In genomic region chr2:157231476-157231875, GRCh38 we compare ENCODE assay signal across 27 cellular contexts. TPM values are rescaled to one million over a fixed set of nuclear protein-coding genes. Genes with fewer than 3 reads are reported as not detected.
"Had no signal": no experiment of that assay in that cellular context is flagged by ENCODE, and none has a peak within 500 bp of the region (broad histone marks: within the 10 kb centered on the region; RNA-seq: fewer than 3 reads in every experiment).

No MANE protein-coding gene starts in this region.

- H3K4me1 Mint-ChIP-seq: activated B cell treated with CpG ODN at 0.5 μM for 24 hours; activated CD4-positive, alpha-beta T cell treated with anti-CD3 and anti-CD28 coated beads, Interleukin-2, amount 10 ng/mL, durations not matched to agents 24 days and 14 days; activated CD8-positive, alpha-beta memory T cell treated with anti-CD3 and anti-CD28 coated beads, Interleukin-2, amount 10 ng/mL, durations not matched to agents 7 days and 5 days; activated naive CD4-positive, alpha-beta T cell treated with anti-CD3 and anti-CD28 coated beads, Interleukin-2, amount 50 U/mL, for 24 hours; brain; central memory CD8-positive, alpha-beta T cell had no signal

- H3K4me3 Mint-ChIP-seq: activated B cell treated with CpG ODN at 0.5 μM for 24 hours; activated CD4-positive, alpha-beta T cell treated with anti-CD3 and anti-CD28 coated beads, Interleukin-2, amount 10 ng/mL, durations not matched to agents 24 days and 14 days; activated CD8-positive, alpha-beta memory T cell treated with anti-CD3 and anti-CD28 coated beads, Interleukin-2, amount 10 ng/mL, durations not matched to agents 7 days and 5 days; activated naive CD4-positive, alpha-beta T cell treated with anti-CD3 and anti-CD28 coated beads, Interleukin-2, amount 50 U/mL, for 24 hours; activated T-cell treated with anti-CD3 and anti-CD28 coated beads, Interleukin-2, amount 50 U/mL, for 24 hours; activated T-helper 1 cell treated with anti-CD3 and anti-CD28 coated beads, Interleukin-12 subunit alpha, Interleukin-12 subunit beta, Interleukin-2, Interleukin-4 antibody, amounts not matched to agents 30 ng/mL and 10 ng/mL and 1 ng/mL, durations not matched to agents 14 hours and 24 hours and 36 hours; brain; central memory CD8-positive, alpha-beta T cell; T-helper 1 cell treated with Interleukin-12 subunit alpha and Interleukin-12 subunit beta and Interleukin-4 antibody, amounts not matched to agents 30 μg/mL and 1 μg/mL, for 36 hours had no signal

- H3K27ac Mint-ChIP-seq: activated B cell treated with CpG ODN at 0.5 μM for 24 hours; activated CD8-positive, alpha-beta memory T cell treated with anti-CD3 and anti-CD28 coated beads, Interleukin-2, amount 10 ng/mL, durations not matched to agents 7 days and 5 days; activated naive CD4-positive, alpha-beta T cell treated with anti-CD3 and anti-CD28 coated beads, Interleukin-2, amount 50 U/mL, for 24 hours; activated T-cell treated with anti-CD3 and anti-CD28 coated beads, Interleukin-2, amount 50 U/mL, for 24 hours; activated T-helper 1 cell treated with anti-CD3 and anti-CD28 coated beads, Interleukin-12 subunit alpha, Interleukin-12 subunit beta, Interleukin-2, Interleukin-4 antibody, amounts not matched to agents 30 ng/mL and 10 ng/mL and 1 ng/mL, durations not matched to agents 14 hours and 24 hours and 36 hours; brain; T-helper 1 cell treated with Interleukin-12 subunit alpha and Interleukin-12 subunit beta and Interleukin-4 antibody, amounts not matched to agents 30 μg/mL and 1 μg/mL, for 36 hours had no signal

- DNase-seq: activated B cell treated with CpG ODN at 0.5 μM for 24 hours; activated CD4-positive, alpha-beta T cell treated with anti-CD3 and anti-CD28 coated beads for 1 hour; activated CD4-positive, alpha-beta T cell treated with anti-CD3 and anti-CD28 coated beads, Interleukin-2, amount 10 ng/mL, durations not matched to agents 24 days and 14 days; activated CD4-positive, alpha-beta T cell treated with anti-CD3 and anti-CD28 coated beads, Interleukin-2, amount 50 U/mL, for 48 hours; activated CD8-positive, alpha-beta memory T cell treated with anti-CD3 and anti-CD28 coated beads, Interleukin-2, amount 10 ng/mL, durations not matched to agents 7 days and 5 days; activated effector memory CD4-positive, alpha-beta T cell treated with Interleukin-2 at 50 U/mL for 16 hours; activated naive CD4-positive, alpha-beta T cell; activated T-cell treated with anti-CD3 and anti-CD28 coated beads, Interleukin-2, amount 50 U/mL, for 24 hours; amygdala; KG1; NCI-H1048; NCI-H146; NCI-H187 treated with DMSO at 0.1 percent for 48 hours; NCI-H2081 treated with DMSO at 0.1 percent for 48 hours; NCI-H226; NCI-H526; NK-92 treated with Interleukin-12 subunit alpha and Interleukin-12 subunit beta, amount 100 ng/mL, for 24 hours; OCI-M1; Right ventricle myocardium superior had no signal

- H3K27me3 Mint-ChIP-seq: brain had no signal

- ATAC-seq: activated CD8-positive, alpha-beta memory T cell treated with anti-CD3 and anti-CD28 coated beads, Interleukin-2, amount 10 ng/mL, durations not matched to agents 7 days and 5 days; Panc1; SK-N-SH treated with all-trans-retinoic acid at 6 μM for 48 hours had no signal

- H3K4me3 ChIP-seq: SJSA1 had no signal

- H3K9me3 Mint-ChIP-seq: activated CD4-positive, alpha-beta T cell treated with anti-CD3 and anti-CD28 coated beads, Interleukin-2, amount 10 ng/mL, durations not matched to agents 24 days and 14 days; activated T-cell treated with anti-CD3 and anti-CD28 coated beads, Interleukin-2, amount 50 U/mL, for 24 hours; activated T-helper 1 cell treated with anti-CD3 and anti-CD28 coated beads, Interleukin-12 subunit alpha, Interleukin-12 subunit beta, Interleukin-2, Interleukin-4 antibody, amounts not matched to agents 30 ng/mL and 10 ng/mL and 1 ng/mL, durations not matched to agents 14 hours and 24 hours and 36 hours; central memory CD8-positive, alpha-beta T cell; T-helper 1 cell treated with Interleukin-12 subunit alpha and Interleukin-12 subunit beta and Interleukin-4 antibody, amounts not matched to agents 30 μg/mL and 1 μg/mL, for 36 hours had no signal

RNA-seq across cellular contexts. Expression of gene GALNT5, which starts 26.0 kb away (rescaled TPM):
- total RNA-seq: activated B cell treated with CpG ODN at 0.5 μM for 24 hours; activated CD4-positive, alpha-beta T cell treated with anti-CD3 and anti-CD28 coated beads, Interleukin-2, amount 10 ng/mL, durations not matched to agents 24 days and 14 days; activated CD8-positive, alpha-beta memory T cell treated with anti-CD3 and anti-CD28 coated beads, Interleukin-2, amount 10 ng/mL, durations not matched to agents 7 days and 5 days; activated T-helper 1 cell treated with anti-CD3 and anti-CD28 coated beads, Interleukin-12 subunit alpha, Interleukin-12 subunit beta, Interleukin-2, Interleukin-4 antibody, amounts not matched to agents 30 ng/mL and 10 ng/mL and 1 ng/mL, durations not matched to agents 14 hours and 24 hours and 36 hours had no signal
